ENCODE assay signal across 1 cellular context in the genomic region with DNA sequence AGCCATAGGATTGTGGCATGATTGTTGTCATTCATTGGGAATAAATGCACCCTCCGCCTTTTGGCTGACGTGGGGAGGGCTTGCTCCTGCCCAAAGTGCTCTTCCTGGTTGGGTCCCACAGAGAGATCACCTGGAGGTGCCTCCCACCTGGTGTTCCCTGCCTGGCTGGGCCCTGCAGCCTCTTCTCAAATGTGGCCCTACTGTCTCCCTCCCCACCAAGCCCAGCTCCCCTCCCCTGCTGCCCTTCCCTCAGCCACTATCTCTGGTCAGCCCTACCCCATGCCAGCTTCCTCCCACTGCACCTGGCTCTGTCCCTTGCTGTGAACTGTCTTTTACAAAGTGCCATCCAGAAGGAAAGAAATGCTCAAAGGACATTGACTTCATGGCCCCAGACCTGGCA.
TF ChIP-seq lines count a peak whose summit lies in the region.

No MANE protein-coding gene starts in this region.

TF ChIP-seq in A549, 52 proteins besides CTCF, POLR2A, EP300 and RAD21 (continued from another document):
- TF ChIP-seq, protein P1, sequence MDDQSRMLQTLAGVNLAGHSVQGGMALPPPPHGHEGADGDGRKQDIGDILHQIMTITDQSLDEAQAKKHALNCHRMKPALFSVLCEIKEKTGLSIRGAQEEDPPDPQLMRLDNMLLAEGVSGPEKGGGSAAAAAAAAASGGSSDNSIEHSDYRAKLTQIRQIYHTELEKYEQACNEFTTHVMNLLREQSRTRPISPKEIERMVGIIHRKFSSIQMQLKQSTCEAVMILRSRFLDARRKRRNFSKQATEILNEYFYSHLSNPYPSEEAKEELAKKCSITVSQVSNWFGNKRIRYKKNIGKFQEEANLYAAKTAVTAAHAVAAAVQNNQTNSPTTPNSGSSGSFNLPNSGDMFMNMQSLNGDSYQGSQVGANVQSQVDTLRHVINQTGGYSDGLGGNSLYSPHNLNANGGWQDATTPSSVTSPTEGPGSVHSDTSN (IDR thresholded peaks at IDR 0.05) = no peak
- no peak for TF ChIP-seq FOSL2 (IDR thresholded peaks at IDR 0.05)
- no peak for TF ChIP-seq FOSL2 (CRISPR knock-in tag; IDR thresholded peaks at IDR 0.05)
- TF ChIP-seq CEBPB (IDR thresholded peaks at IDR 0.05) = no peak
- TF ChIP-seq FOSB (CRISPR knock-in tag; IDR thresholded peaks at IDR 0.05) = no peak
- TF ChIP-seq SREBF2 (IDR thresholded peaks at IDR 0.05) = no peak
- no peak for TF ChIP-seq CBX8 (IDR thresholded peaks at IDR 0.05)
- TF ChIP-seq, protein P2, sequence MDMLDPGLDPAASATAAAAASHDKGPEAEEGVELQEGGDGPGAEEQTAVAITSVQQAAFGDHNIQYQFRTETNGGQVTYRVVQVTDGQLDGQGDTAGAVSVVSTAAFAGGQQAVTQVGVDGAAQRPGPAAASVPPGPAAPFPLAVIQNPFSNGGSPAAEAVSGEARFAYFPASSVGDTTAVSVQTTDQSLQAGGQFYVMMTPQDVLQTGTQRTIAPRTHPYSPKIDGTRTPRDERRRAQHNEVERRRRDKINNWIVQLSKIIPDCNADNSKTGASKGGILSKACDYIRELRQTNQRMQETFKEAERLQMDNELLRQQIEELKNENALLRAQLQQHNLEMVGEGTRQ (IDR thresholded peaks at IDR 0.05) = no peak
- TF ChIP-seq ZC3H11A (IDR thresholded peaks at IDR 0.05) = no peak
TF ChIP-seq in A549: peak in this region for 0.
